11 cellular contexts compared by ENCODE assay signal in genomic region chr7:33722383-33723096, GRCh38.
DNase-seq lines count a peak whose midpoint lies in the region; ATAC-seq and TF ChIP-seq lines count a peak whose summit lies in the region.
"Had no signal": no experiment of that assay in that cellular context is flagged by ENCODE, and none has a peak within 500 bp of the region (broad histone marks: within the 10 kb centered on the region; RNA-seq: fewer than 3 reads in every experiment).

No MANE protein-coding gene starts in this region.

- TF ChIP-seq CTCF in brain microvascular endothelial cell (IDR thresholded peaks at IDR 0.05; ENCODE audit: low read depth, low read length, missing control alignments): no peak
- TF ChIP-seq CTCF in transverse colon (IDR thresholded peaks at IDR 0.05): no peak

- H3K4me1 ChIP-seq in transverse colon: no peaks in the 10 kb centered on the region

- in situ Hi-C loops in brain microvascular endothelial cell (cut with HindIII; ENCODE audit: low pct_ligation_motif_present, low sequenced_read_pairs) (no loop called here), transverse colon (cut with MboI; ENCODE audit: low pct_ligation_motif_present in 1 of 4, low pct_unique_long_range_greater_than_20kb in 1 of 4, low sequenced_read_pairs in 3 of 4) (no loop called here)

- H3K27ac ChIP-seq in brain microvascular endothelial cell (peak overlapping the region; percentile 28), transverse colon (no peak overlapping the region)
- H3K27ac ChIP-seq: ascending aorta, vagina had no signal

- no peak for TF ChIP-seq EP300 in transverse colon (IDR thresholded peaks at IDR 0.05; ENCODE audit: low read depth)

- intact Hi-C loops in transverse colon (cut with DNase I; ENCODE audit: low total_unique reads): loop anchor here (10.0 kb wide), 1 partner anchor 168 kb away; no protein-coding TSS in a partner anchor

- H3K36me3 ChIP-seq in brain microvascular endothelial cell (replicated peaks): no peaks in the 10 kb centered on the region
- no peaks in the 10 kb centered on the region for H3K36me3 ChIP-seq in transverse colon
- H3K36me3 ChIP-seq: ascending aorta, vagina had no signal

- 90% methylated on average over 15 of the region's 15 CpGs; no CpG with 5 or more reads in 1 of the 2 donors for WGBS in transverse colon (ENCODE audit: low coverage in 1 of 2), 2 donors

- H3K4me3 ChIP-seq in brain microvascular endothelial cell (ENCODE audit: low read depth, low read length) (no peak overlapping the region), transverse colon (no peak overlapping the region)
- H3K4me3 ChIP-seq: ascending aorta, vagina had no signal

- TF ChIP-seq POLR2A in transverse colon (IDR thresholded peaks at IDR 0.05): no peak

- DNase-seq in A172 (ENCODE audit: low spot score) (peak; percentile 97), LHCN-M2 (ENCODE audit: low read depth) (peak; percentile 99), brain microvascular endothelial cell (peak; percentile 68), kidney tubule cell (ENCODE audit: low spot score) (peak; percentile 89), RPMI8226 (no peak), NCI-H1105 (lab: John Stamatoyannopoulos, UW) (no peak), transverse colon (no peak)
- DNase-seq: NCI-H2081 had no signal

- no peaks in the 10 kb centered on the region for H3K27me3 ChIP-seq in brain microvascular endothelial cell (replicated peaks)
- H3K27me3 ChIP-seq in transverse colon: no peaks in the 10 kb centered on the region
- H3K27me3 ChIP-seq: ascending aorta, vagina had no signal

- no peaks in the 10 kb centered on the region for H3K9me3 ChIP-seq in transverse colon
- H3K9me3 ChIP-seq: ascending aorta, vagina had no signal

- no peak for ATAC-seq in GM19328 (IDR thresholded peaks at IDR 0.05; ENCODE audit: unreplicated experiment)

Comparison
In these comparisons a context has a peak if more than half of its experiments do, and no peak if none do; other contexts are left out.
1. DNase-seq: peak in A172 (single experiment), LHCN-M2 (single experiment), brain microvascular endothelial cell (single experiment) and kidney tubule cell (single experiment); none in RPMI8226 (single experiment), NCI-H1105 (single experiment) and transverse colon (single experiment).